In genomic region chr18:2336993-2337392, GRCh38 we compare ENCODE assay signal across 1 cellular context.
TF ChIP-seq lines count a peak whose summit lies in the region.

No MANE protein-coding gene starts in this region.

TF ChIP-seq in H1, 55 proteins besides CTCF, POLR2A, EP300 and RAD21:
- TF ChIP-seq BRCA1 (IDR thresholded peaks at IDR 0.05; ENCODE audit: low read depth, low read length): no peak
- TF ChIP-seq MAX (IDR thresholded peaks at IDR 0.05): no peak
- TF ChIP-seq RNF2 (IDR thresholded peaks at IDR 0.05; ENCODE audit: borderline replicate concordance, low read depth, low read length, missing control alignments, poor library complexity, severe bottlenecking): no peak
- no peak for TF ChIP-seq POU5F1 (IDR thresholded peaks at IDR 0.05; ENCODE audit: low read depth, low read length)
- no peak for TF ChIP-seq SIRT6 (IDR thresholded peaks at IDR 0.05; ENCODE audit: low read length)
- TF ChIP-seq TBP (IDR thresholded peaks at IDR 0.05; ENCODE audit: low read depth, low read length): no peak
- TF ChIP-seq GTF2F1 (IDR thresholded peaks at IDR 0.05; ENCODE audit: borderline replicate concordance, low read depth, low read length): no peak
- no peak for TF ChIP-seq KDM5A (IDR thresholded peaks at IDR 0.05; ENCODE audit: low read length)
- no peak for TF ChIP-seq CBX5 (IDR thresholded peaks at IDR 0.05; ENCODE audit: low read depth, low read length)
- TF ChIP-seq KDM1A (IDR thresholded peaks at IDR 0.05; ENCODE audit: borderline replicate concordance, low read length): no peak
